Comparison of ENCODE assay signal across 9 cellular contexts in genomic region chr6:139539852-139540251, GRCh38.
A peak's percentile ranks its signal among the peaks of the same experiment; 100 is the strongest.
DNase-seq lines count a peak whose midpoint lies in the region; ATAC-seq and TF ChIP-seq lines count a peak whose summit lies in the region.
"Had no signal": no experiment of that assay in that cellular context is flagged by ENCODE, and none has a peak within 500 bp of the region (broad histone marks: within the 10 kb centered on the region; RNA-seq: fewer than 3 reads in every experiment).

No MANE protein-coding gene starts in this region.

- H3K9me3 ChIP-seq in aorta (ENCODE audit: control insufficient read depth, low read length) (no peaks in the 10 kb centered on the region), breast epithelium (no peaks in the 10 kb centered on the region)

- H3K27ac Mint-ChIP-seq in activated T-helper 2 cell treated with anti-CD3 and anti-CD28 coated beads, Interferon-gamma antibody, Interleukin-2, Interleukin-4, amounts not matched to agents 10 μg/mL and 5 μg/mL and 100 μg/mL, durations not matched to agents 14 hours and 24 hours and 36 hours, result peak overlapping the region; percentile 77

- H3K27ac ChIP-seq in aorta (ENCODE audit: low read depth in 1 of 2, low read length in 2 of 2) (peak overlapping the region in 1 of 2 donors; percentile 94), breast epithelium (peak overlapping the region in 1 of 2 donors; percentile 36)

- H3K4me1 Mint-ChIP-seq in activated T-helper 2 cell treated with anti-CD3 and anti-CD28 coated beads, Interferon-gamma antibody, Interleukin-2, Interleukin-4, amounts not matched to agents 10 μg/mL and 5 μg/mL and 100 μg/mL, durations not matched to agents 14 hours and 24 hours and 36 hours (ENCODE audit: low read depth), result peaks cover 53% of the 10 kb centered on the region

- ATAC-seq in HG02642 (IDR thresholded peaks at IDR 0.05; ENCODE audit: poor library complexity, unreplicated experiment) (peak; percentile 30), aorta (ENCODE audit: low FRiP score) (peak; percentile 82)

- intact Hi-C loops in activated T-helper 2 cell treated with anti-CD3 and anti-CD28 coated beads, Interferon-gamma antibody, Interleukin-2, Interleukin-4, amounts not matched to agents 10 μg/mL and 5 μg/mL and 100 μg/mL, durations not matched to agents 14 hours and 24 hours and 36 hours (cut with micrococcal nuclease), result loop anchor here (2.0 to 10.0 kb wide), 5 partner anchors 37 to 1045 kb away; partner anchors contain the start of gene CITED2
- intact Hi-C loops in aorta (cut with DNase I) (loop anchor here in 1 of 2 donors (10.0 kb wide), 1 partner anchor 165 kb away; the partner anchor contains the start of gene CITED2), breast epithelium (cut with DNase I; ENCODE audit: low total_unique reads) (no loop called here)

- WGBS in aorta, 2 donors, result 5 to 9% methylated on average over 12 of the region's 12 CpGs

- H3K36me3 Mint-ChIP-seq in activated T-helper 2 cell treated with anti-CD3 and anti-CD28 coated beads, Interferon-gamma antibody, Interleukin-2, Interleukin-4, amounts not matched to agents 10 μg/mL and 5 μg/mL and 100 μg/mL, durations not matched to agents 14 hours and 24 hours and 36 hours (ENCODE audit: low read depth), result peaks cover 3% of the 10 kb centered on the region

- H3K9me3 Mint-ChIP-seq in activated T-helper 2 cell treated with anti-CD3 and anti-CD28 coated beads, Interferon-gamma antibody, Interleukin-2, Interleukin-4, amounts not matched to agents 10 μg/mL and 5 μg/mL and 100 μg/mL, durations not matched to agents 14 hours and 24 hours and 36 hours, result no peaks in the 10 kb centered on the region
- H3K9me3 Mint-ChIP-seq: stimulated activated naive CD8-positive, alpha-beta T cell treated with anti-CD3 and anti-CD28 coated beads, Interleukin-15, Interleukin-2, amounts not matched to agents 100 ng/mL and 50 ng/mL, for 24 hours had no signal

- no peak overlapping the region for H3K4me3 ChIP-seq in aorta (ENCODE audit: low read length in 2 of 2)
- no peak overlapping the region for H3K4me3 ChIP-seq in breast epithelium

- H3K4me1 ChIP-seq in aorta (ENCODE audit: control insufficient read depth in 1 of 2, insufficient read depth in 2 of 2, low read length in 2 of 2) (peaks cover 4 to 6% of the 10 kb centered on the region in 2 donors), breast epithelium (no peaks in the 10 kb centered on the region)

- H3K27me3 ChIP-seq in aorta (ENCODE audit: control insufficient read depth in 1 of 2, insufficient read depth in 2 of 2, low read length in 1 of 2) (no peaks in the 10 kb centered on the region), breast epithelium (no peaks in the 10 kb centered on the region)

- no peak for TF ChIP-seq CTCF in breast epithelium (IDR thresholded peaks at IDR 0.05)

- no peak for TF ChIP-seq POLR2A in breast epithelium (IDR thresholded peaks at IDR 0.05)

- no peak overlapping the region for H3K4me3 Mint-ChIP-seq in activated T-helper 2 cell treated with anti-CD3 and anti-CD28 coated beads, Interferon-gamma antibody, Interleukin-2, Interleukin-4, amounts not matched to agents 10 μg/mL and 5 μg/mL and 100 μg/mL, durations not matched to agents 14 hours and 24 hours and 36 hours (ENCODE audit: low read depth)
- H3K4me3 Mint-ChIP-seq: stimulated activated naive CD8-positive, alpha-beta T cell treated with anti-CD3 and anti-CD28 coated beads, Interleukin-15, Interleukin-2, amounts not matched to agents 100 ng/mL and 50 ng/mL, for 24 hours had no signal

- no peaks in the 10 kb centered on the region for H3K27me3 Mint-ChIP-seq in activated T-helper 2 cell treated with anti-CD3 and anti-CD28 coated beads, Interferon-gamma antibody, Interleukin-2, Interleukin-4, amounts not matched to agents 10 μg/mL and 5 μg/mL and 100 μg/mL, durations not matched to agents 14 hours and 24 hours and 36 hours (ENCODE audit: low read depth)
- H3K27me3 Mint-ChIP-seq: stimulated activated naive CD8-positive, alpha-beta T cell treated with anti-CD3 and anti-CD28 coated beads, Interleukin-15, Interleukin-2, amounts not matched to agents 100 ng/mL and 50 ng/mL, for 24 hours had no signal

- peak; percentile 86 for DNase-seq in AG08396 (ENCODE audit: low spot score)
- DNase-seq in activated T-helper 2 cell treated with anti-CD3 and anti-CD28 coated beads, Interferon-gamma antibody, Interleukin-2, Interleukin-4, amounts not matched to agents 10 μg/mL and 5 μg/mL and 100 μg/mL, durations not matched to agents 14 hours and 24 hours and 36 hours (ENCODE audit: low spot score), result no peak
- DNase-seq in iris pigment epithelial cell (ENCODE audit: low read depth), result peak; percentile 99
- peak; percentile 85 to 91 for DNase-seq in aorta
- no peak for DNase-seq in midbrain (lab: John Stamatoyannopoulos, UW)
- DNase-seq in NCI-H128 (lab: John Stamatoyannopoulos, UW; ENCODE audit: unreplicated experiment), result no peak
- no peak for DNase-seq in breast epithelium (ENCODE audit: low spot score in 2 of 2)

- H3K36me3 ChIP-seq in aorta (ENCODE audit: control insufficient read depth in 1 of 2, insufficient read depth in 2 of 2, low read length in 1 of 2) (no peaks in the 10 kb centered on the region), breast epithelium (no peaks in the 10 kb centered on the region)

Comparison
In these comparisons a context has a peak if more than half of its experiments do, and no peak if none do; other contexts are left out.
1. DNase-seq: peak in AG08396 (single experiment), iris pigment epithelial cell (single experiment) and aorta (2 of 2); none in activated T-helper 2 cell treated with anti-CD3 and anti-CD28 coated beads, Interferon-gamma antibody, Interleukin-2, Interleukin-4, amounts not matched to agents 10 μg/mL and 5 μg/mL and 100 μg/mL, durations not matched to agents 14 hours and 24 hours and 36 hours (single experiment), midbrain (single experiment), NCI-H128 (single experiment) and breast epithelium (0 of 2).